Comparison of ENCODE assay signal across 26 cellular contexts in genomic region chr2:178689808-178690207, GRCh38.
"Had no signal": no experiment of that assay in that cellular context is flagged by ENCODE, and none has a peak within 500 bp of the region (broad histone marks: within the 10 kb centered on the region; RNA-seq: fewer than 3 reads in every experiment).

No MANE protein-coding gene starts in this region.

- H3K4me1 ChIP-seq: pancreas, prostate gland, right lobe of liver, sigmoid colon, stomach, thyroid gland, tibial nerve, upper lobe of left lung, vagina had no signal

- FAIRE-seq: pancreas, small intestine, urothelium cell line had no signal

- H3K27ac ChIP-seq: neutrophil, pancreas, prostate gland, right lobe of liver, sigmoid colon, stomach, thoracic aorta, thyroid gland, tibial nerve, upper lobe of left lung, vagina had no signal

- H3K9me3 ChIP-seq: neutrophil, pancreas, prostate gland, right lobe of liver, sigmoid colon, stomach, thoracic aorta, thyroid gland, tibial nerve, upper lobe of left lung, vagina had no signal

- ATAC-seq: naive thymus-derived CD8-positive, alpha-beta T cell; natural killer cell treated with Interleukin-12 subunit alpha and Interleukin-12 subunit beta and Interleukin-15 and Interleukin-18, amount 100 ng/mL, for 72 hours; pancreas; right cardiac atrium; right lobe of liver; stimulated activated effector memory CD8-positive, alpha-beta T cell treated with anti-CD3 and anti-CD28 coated beads, Interleukin-12 subunit alpha, Interleukin-12 subunit beta, amount 100 ng/mL, for 72 hours; stimulated activated naive B cell treated with anti-CD40 and anti-IgM and Interleukin-4, amounts not matched to agents 10 μg/mL and 1 μg/mL and 100 μg/mL, for 72 hours had no signal

- H3K36me3 ChIP-seq: neutrophil, prostate gland, right lobe of liver, sigmoid colon, stomach, thoracic aorta, thyroid gland, tibial nerve, vagina had no signal

- DNase-seq: naive thymus-derived CD8-positive, alpha-beta T cell; nephron progenitor cell; nucleus accumbens; pancreas; right cardiac atrium; right lobe of liver; sigmoid colon; small intestine; stimulated activated CD4-positive, alpha-beta T cell treated with anti-CD3 and anti-CD28 coated beads, Interleukin-15, amount 100 ng/mL, for 24 hours; stimulated activated CD4-positive, alpha-beta T cell treated with anti-CD3 and anti-CD28 coated beads, Interleukin-2, amount 100 ng/mL, for 24 hours; stimulated activated CD4-positive, alpha-beta T cell treated with anti-CD3 and anti-CD28 coated beads, Interleukin-2, amount 100 ng/mL, for 48 hours; stimulated activated CD4-positive, alpha-beta T cell treated with anti-CD3 and anti-CD28 coated beads, Interleukin-4, amount 100 ng/mL, for 24 hours; stimulated activated naive B cell treated with anti-CD40 and anti-IgM and Interleukin-4, amounts not matched to agents 10 μg/mL and 1 μg/mL and 100 μg/mL, for 72 hours; stimulated activated naive CD4-positive, alpha-beta T cell treated with Interleukin-2 at 50 U/mL for 16 hours; stomach; thyroid gland; trophoblast cell; upper lobe of left lung had no signal

- H3K4me3 ChIP-seq: pancreas, prostate gland, right lobe of liver, sigmoid colon, stomach, thoracic aorta, thyroid gland, tibial nerve, upper lobe of left lung, vagina had no signal

- H3K27me3 ChIP-seq: pancreas, right lobe of liver, sigmoid colon, stomach, thyroid gland, tibial nerve, upper lobe of left lung, vagina had no signal
